In genomic region chr16:86625821-86626220, GRCh38 we compare ENCODE assay signal across 19 cellular contexts. TPM values are rescaled to one million over a fixed set of nuclear protein-coding genes. Genes with fewer than 3 reads are reported as not detected.
DNase-seq lines count a peak whose midpoint lies in the region; ATAC-seq and TF ChIP-seq lines count a peak whose summit lies in the region.
"Had no signal": no experiment of that assay in that cellular context is flagged by ENCODE, and none has a peak within 500 bp of the region (broad histone marks: within the 10 kb centered on the region; RNA-seq: fewer than 3 reads in every experiment).

No MANE protein-coding gene starts in this region.

- WGBS in IMR-90 (ENCODE audit: extremely low coverage in 2 of 2, insufficient read length in 1 of 2), 2 experiments: 83% methylated on average over 2 of the region's 7 CpGs; no CpG with 5 or more reads in 1 of the 2 experiments

- no peaks in the 10 kb centered on the region for H3K36me3 Mint-ChIP-seq in natural killer cell treated with Interleukin-12 subunit alpha and Interleukin-12 subunit beta and Interleukin-15 and Interleukin-18, amount 100 ng/mL, for 72 hours
- no peaks in the 10 kb centered on the region for H3K36me3 Mint-ChIP-seq in CD4-positive, alpha-beta memory T cell
- H3K36me3 Mint-ChIP-seq: CD4-positive, CD25-positive, alpha-beta regulatory T cell had no signal

- no peak overlapping the region for H2BK5ac ChIP-seq in IMR-90 (ENCODE audit: low read depth, low read length, poor library complexity, severe bottlenecking)

- H3K27me3 Mint-ChIP-seq in natural killer cell treated with Interleukin-12 subunit alpha and Interleukin-12 subunit beta and Interleukin-15 and Interleukin-18, amount 100 ng/mL, for 72 hours: peaks cover 13 to 36% of the 10 kb centered on the region in 2 donors
- H3K27me3 Mint-ChIP-seq in CD4-positive, alpha-beta memory T cell: peaks cover 10 to 12% of the 10 kb centered on the region in 2 donors

- no peak overlapping the region for H3K27ac Mint-ChIP-seq in natural killer cell treated with Interleukin-12 subunit alpha and Interleukin-12 subunit beta and Interleukin-15 and Interleukin-18, amount 100 ng/mL, for 72 hours
- no peak overlapping the region for H3K27ac Mint-ChIP-seq in CD4-positive, alpha-beta memory T cell
- H3K27ac Mint-ChIP-seq: CD4-positive, CD25-positive, alpha-beta regulatory T cell had no signal

- H3K27me3 ChIP-seq in IMR-90 (ENCODE audit: control insufficient read depth, insufficient read depth, low read length): no peaks in the 10 kb centered on the region
- H3K27me3 ChIP-seq in thoracic aorta (replicated peaks; ENCODE audit: insufficient read depth): no peaks in the 10 kb centered on the region
- H3K27me3 ChIP-seq in CD4-positive, alpha-beta memory T cell (ENCODE audit: insufficient read depth, low read length): no peaks in the 10 kb centered on the region

- no peak overlapping the region for H2AK9ac ChIP-seq in IMR-90 (replicated peaks; ENCODE audit: low read depth, low read length, poor library complexity)

- no peak overlapping the region for H3K56ac ChIP-seq in IMR-90 (ENCODE audit: extremely low read depth, insufficient read depth, low read length)

- no peak overlapping the region for H4K5ac ChIP-seq in IMR-90 (ENCODE audit: low read depth, low read length)

- H3K9ac ChIP-seq in IMR-90 (ENCODE audit: low read depth, low read length): no peak overlapping the region

- ATAC-seq in IMR-90 (ENCODE audit: low read depth): no peak
- ATAC-seq in thoracic aorta (ENCODE audit: insufficient number of reproducible peaks, low FRiP score, low read depth): no peak
- ATAC-seq in natural killer cell treated with Interleukin-12 subunit alpha and Interleukin-12 subunit beta and Interleukin-15 and Interleukin-18, amount 100 ng/mL, for 72 hours: no peak
- no peak for ATAC-seq in omental fat pad (ENCODE audit: low FRiP score)
- ATAC-seq: GM12878, Panc1 had no signal

- H2BK15ac ChIP-seq in IMR-90 (ENCODE audit: low read depth, low read length): no peak overlapping the region; the same call in 2 of the 3 replicates

- no peaks in the 10 kb centered on the region for H3K9me3 Mint-ChIP-seq in natural killer cell treated with Interleukin-12 subunit alpha and Interleukin-12 subunit beta and Interleukin-15 and Interleukin-18, amount 100 ng/mL, for 72 hours
- H3K9me3 Mint-ChIP-seq in CD4-positive, alpha-beta memory T cell: peaks cover 0 to 3% (median 0%) of the 10 kb centered on the region in 8 donors
- H3K9me3 Mint-ChIP-seq: CD4-positive, CD25-positive, alpha-beta regulatory T cell had no signal

- H2BK20ac ChIP-seq in IMR-90 (ENCODE audit: low read depth, low read length): no peak overlapping the region

- POLR2A ChIA-PET in IMR-90 (lab: Charles Lee; ENCODE audit: unreplicated experiment): no interaction called here
- POLR2A ChIA-PET in CD4-positive, alpha-beta memory T cell (lab: Charles Lee; ENCODE audit: partially characterized antibody): no interaction called here

- H3K14ac ChIP-seq in IMR-90 (replicated peaks; ENCODE audit: low read depth, low read length): no peak overlapping the region

- H2BK120ac ChIP-seq in IMR-90 (ENCODE audit: low read depth, low read length): no peak overlapping the region

- H3K4me3 ChIP-seq in IMR-90 (ENCODE audit: insufficient read depth, low read depth, low read length) (no peak overlapping the region), thoracic aorta (no peak overlapping the region)
- H3K4me3 ChIP-seq in CD4-positive, alpha-beta memory T cell (ENCODE audit: low read length in 2 of 2): no peak overlapping the region
- H3K4me3 ChIP-seq: GM12878 had no signal

- H3K36me3 ChIP-seq in IMR-90 (ENCODE audit: control insufficient read depth, insufficient read depth, low read length) (no peaks in the 10 kb centered on the region), thoracic aorta (no peaks in the 10 kb centered on the region)
- H3K36me3 ChIP-seq in CD4-positive, alpha-beta memory T cell (ENCODE audit: insufficient read depth, low read length): no peaks in the 10 kb centered on the region

- CTCF ChIA-PET in IMR-90 (lab: Yijun Ruan, JAX): no interaction called here
- CTCF ChIA-PET in CD4-positive, alpha-beta memory T cell (lab: Charles Lee; ENCODE audit: partially characterized antibody): no interaction called here

- no peak for TF ChIP-seq POLR2A in IMR-90 (IDR thresholded peaks at IDR 0.05; ENCODE audit: low read depth, low read length)

- H2AFZ ChIP-seq in IMR-90 (replicated peaks; ENCODE audit: low read length, poor library complexity): no peak overlapping the region

- no TSS peak for BruUV-seq in IMR-90 (replicated peaks; lab: Mats Ljungman, UMichigan)

- H3K27ac ChIP-seq in IMR-90 (ENCODE audit: insufficient read depth, low read length) (no peak overlapping the region), epithelial cell of prostate (peak overlapping the region; percentile 57), thoracic aorta (peak overlapping the region; percentile 40 to 52)
- H3K27ac ChIP-seq in CD4-positive, alpha-beta memory T cell (ENCODE audit: low read depth, low read length): no peak overlapping the region

- H3K23ac ChIP-seq in IMR-90 (ENCODE audit: low read depth, low read length): no peak overlapping the region

- intact Hi-C loops in IMR-90 (cut with micrococcal nuclease): no loop called here
- intact Hi-C loops in CD4-positive, alpha-beta memory T cell (cut with micrococcal nuclease): no loop called here

- no peaks in the 10 kb centered on the region; the same call in 1 of the 2 replicates for H3K9me1 ChIP-seq in IMR-90 (ENCODE audit: insufficient read depth, low read length)

- no peak for TF ChIP-seq CTCF in IMR-90 (conservative IDR thresholded peaks at IDR 0.05; ENCODE audit: low read depth, low read length)
- no peak for TF ChIP-seq CTCF in thoracic aorta (IDR thresholded peaks at IDR 0.05)
- no peak for TF ChIP-seq CTCF in omental fat pad (IDR thresholded peaks at IDR 0.05)

- H2AK5ac ChIP-seq in IMR-90 (ENCODE audit: low read depth, low read length): peak overlapping the region; percentile 51; the same call in 1 of the 2 replicates

- dilution Hi-C loops in IMR-90 (cut with HindIII; ENCODE audit: low sequenced_read_pairs, unreplicated experiment): no loop called here

- H3K18ac ChIP-seq in IMR-90 (ENCODE audit: low read depth, low read length): no peak overlapping the region

- no peak for DNase-seq in IMR-90
- peak; percentile 50 for DNase-seq in astrocyte of the hippocampus (ENCODE audit: low read depth, low spot score)
- DNase-seq in epithelial cell of prostate (ENCODE audit: low read depth, low spot score): no peak
- DNase-seq in thoracic aorta (ENCODE audit: low spot score): no peak
- no peak for DNase-seq in natural killer cell treated with Interleukin-12 subunit alpha and Interleukin-12 subunit beta and Interleukin-15 and Interleukin-18, amount 100 ng/mL, for 72 hours (ENCODE audit: low spot score)
- DNase-seq in CD4-positive, alpha-beta memory T cell: no peak
- DNase-seq in omental fat pad (ENCODE audit: low spot score): no peak
- DNase-seq: CD4-positive, CD25-positive, alpha-beta regulatory T cell; COR-L47; DMS79; KBM-7; NCI-H1092 treated with DMSO at 0.1 percent for 48 hours; NCI-H2081; NCI-H2171; NCI-H345; NCI-H524 treated with DMSO at 0.1 percent for 48 hours; NCI-H82 had no signal

- no peak overlapping the region for H4K91ac ChIP-seq in IMR-90 (ENCODE audit: insufficient read depth, low read depth, low read length)

- H3K4ac ChIP-seq in IMR-90 (ENCODE audit: low read depth, low read length): peak overlapping the region; percentile 26; the same call in 1 of the 2 replicates

- no peak overlapping the region for H4K8ac ChIP-seq in IMR-90 (ENCODE audit: low read depth in 2 of 2, low read length in 2 of 2)

- in situ Hi-C loops in IMR-90 (cut with MboI; ENCODE audit: low sequenced_read_pairs): no loop called here

- H3K79me1 ChIP-seq in IMR-90 (ENCODE audit: low read depth in 1 of 2, low read length in 2 of 2): no peaks in the 10 kb centered on the region

- no peak for TF ChIP-seq RAD21 in IMR-90 (IDR thresholded peaks at IDR 0.05; ENCODE audit: low read length)

- H3K4me1 Mint-ChIP-seq in natural killer cell treated with Interleukin-12 subunit alpha and Interleukin-12 subunit beta and Interleukin-15 and Interleukin-18, amount 100 ng/mL, for 72 hours (ENCODE audit: low read depth in 2 of 2): no peaks in the 10 kb centered on the region
- H3K4me1 Mint-ChIP-seq in CD4-positive, alpha-beta memory T cell: no peaks in the 10 kb centered on the region
- H3K4me1 Mint-ChIP-seq: CD4-positive, CD25-positive, alpha-beta regulatory T cell had no signal

- H3K9me3 ChIP-seq in IMR-90 (ENCODE audit: control insufficient read depth, insufficient read depth, low read length) (no peaks in the 10 kb centered on the region), thoracic aorta (no peaks in the 10 kb centered on the region)
- no peaks in the 10 kb centered on the region for H3K9me3 ChIP-seq in CD4-positive, alpha-beta memory T cell (ENCODE audit: control insufficient read depth in 1 of 2, low read length in 2 of 2)

- no peaks in the 10 kb centered on the region for H4K20me1 ChIP-seq in IMR-90 (ENCODE audit: insufficient read depth, low read length)

- no peak overlapping the region for H3K4me3 Mint-ChIP-seq in natural killer cell treated with Interleukin-12 subunit alpha and Interleukin-12 subunit beta and Interleukin-15 and Interleukin-18, amount 100 ng/mL, for 72 hours
- no peak overlapping the region for H3K4me3 Mint-ChIP-seq in CD4-positive, alpha-beta memory T cell
- H3K4me3 Mint-ChIP-seq: CD4-positive, CD25-positive, alpha-beta regulatory T cell had no signal

- no peak overlapping the region for H3K4me2 ChIP-seq in IMR-90 (ENCODE audit: low read depth, low read length)

- H3K4me1 ChIP-seq in IMR-90 (ENCODE audit: control insufficient read depth, insufficient read depth, low read length) (peaks cover 2% of the 10 kb centered on the region; the same call in 1 of the 2 replicates), thoracic aorta (ENCODE audit: control insufficient read depth in 1 of 2, low read depth in 2 of 2) (peaks cover 0 to 35% of the 10 kb centered on the region in 2 donors)
- H3K4me1 ChIP-seq in CD4-positive, alpha-beta memory T cell (ENCODE audit: insufficient read depth, low read length): no peaks in the 10 kb centered on the region

RNA-seq across cellular contexts. Expression of gene FOXL1, which starts 47.5 kb away (rescaled TPM):
- total RNA-seq in IMR-90 (2012; rRNA removed): 15.2 and 23.9 TPM in 2 replicates
- polyA plus RNA-seq in IMR-90 (2012; rRNA removed): 25.8 and 29.9 TPM in 2 replicates
- polyA plus RNA-seq in IMR-90 (2012; cell fraction: cytosol; rRNA removed): 59.6 and 70.0 TPM in 2 replicates
- 22.9 and 59.6 TPM in 2 replicates for polyA plus RNA-seq in IMR-90 (2012; cell fraction: nucleus; rRNA removed; ENCODE audit: low replicate concordance)
- total RNA-seq in thoracic aorta: 10 to 100 TPM; 52.1 to 52.8 TPM
- not detected for total RNA-seq in natural killer cell treated with Interleukin-12 subunit alpha and Interleukin-12 subunit beta and Interleukin-15 and Interleukin-18, amount 100 ng/mL, for 72 hours
- not detected for total RNA-seq in CD4-positive, alpha-beta memory T cell
- not detected for polyA plus RNA-seq in CD4-positive, alpha-beta memory T cell
- 1 to 10 TPM in 1 of 4 donors, under 1 TPM in 3; 0.09 to 1.3 (median 0.43) TPM for total RNA-seq in omental fat pad
- total RNA-seq: CD4-positive, CD25-positive, alpha-beta regulatory T cell; GM12878 had no signal
- polyA plus RNA-seq: CD4-positive, CD25-positive, alpha-beta regulatory T cell had no signal

RNA-seq across cellular contexts. Expression of gene FOXC2, which starts 59.2 kb away (rescaled TPM):
- total RNA-seq in IMR-90 (2012; rRNA removed) (0.90 and 1.1 TPM in 2 replicates), thoracic aorta (10 to 100 TPM; 54.5 to 60.7 TPM), omental fat pad (under 1 TPM; 0.25 to 0.72 (median 0.38) TPM)
- 6.4 and 9.2 TPM in 2 replicates for polyA plus RNA-seq in IMR-90 (2012; rRNA removed)
- polyA plus RNA-seq in IMR-90 (2012; cell fraction: cytosol; rRNA removed): 5.5 and 8.7 TPM in 2 replicates
- 4.3 and 7.4 TPM in 2 replicates for polyA plus RNA-seq in IMR-90 (2012; cell fraction: nucleus; rRNA removed; ENCODE audit: low replicate concordance)
- total RNA-seq in natural killer cell treated with Interleukin-12 subunit alpha and Interleukin-12 subunit beta and Interleukin-15 and Interleukin-18, amount 100 ng/mL, for 72 hours: not detected
- total RNA-seq in CD4-positive, alpha-beta memory T cell: not detected
- not detected for polyA plus RNA-seq in CD4-positive, alpha-beta memory T cell
- total RNA-seq: CD4-positive, CD25-positive, alpha-beta regulatory T cell; GM12878 had no signal
- polyA plus RNA-seq: CD4-positive, CD25-positive, alpha-beta regulatory T cell; GM12878 had no signal

Comparison
In these comparisons a context has a peak if more than half of its experiments do, and no peak if none do; other contexts are left out.
1. H3K27ac ChIP-seq: peak in epithelial cell of prostate (single experiment) and thoracic aorta (2 of 2); none in IMR-90 (single experiment) and CD4-positive, alpha-beta memory T cell (single experiment).
2. RNA of gene FOXC2, which starts 59.2 kb away (total RNA-seq): 54.5 to 60.7 TPM in thoracic aorta; 0.90 to 1.1 TPM in IMR-90, 0.25 to 0.72 TPM in omental fat pad, not detected in natural killer cell treated with Interleukin-12 subunit alpha and Interleukin-12 subunit beta and Interleukin-15 and Interleukin-18, amount 100 ng/mL, for 72 hours and not detected in CD4-positive, alpha-beta memory T cell; every median in the first group is over 10 times any median in the second.